ENCODE assay signal across 23 cellular contexts in genomic region chr3:7333125-7333524, GRCh38.
"Had no signal": no experiment of that assay in that cellular context is flagged by ENCODE, and none has a peak within 500 bp of the region (broad histone marks: within the 10 kb centered on the region; RNA-seq: fewer than 3 reads in every experiment).

No MANE protein-coding gene starts in this region.

- H3K4me3 Mint-ChIP-seq: activated CD4-positive, alpha-beta T cell treated with anti-CD3 and anti-CD28 coated beads, Interleukin-2, amount 10 ng/mL, durations not matched to agents 7 days and 5 days; activated CD8-positive, alpha-beta T cell treated with anti-CD3 and anti-CD28 coated beads for 36 hours; activated naive CD4-positive, alpha-beta T cell treated with anti-CD3 and anti-CD28 coated beads, Interleukin-2, amount 50 U/mL, for 24 hours; activated naive CD8-positive, alpha-beta T cell treated with anti-CD3 and anti-CD28 coated beads, Interleukin-2, amount 50 U/mL, for 24 hours; effector memory CD8-positive, alpha-beta T cell; naive thymus-derived CD4-positive, alpha-beta T cell; stimulated activated effector memory CD8-positive, alpha-beta T cell treated with anti-CD3 and anti-CD28 coated beads, Interleukin-12 subunit alpha, Interleukin-12 subunit beta, amount 100 ng/mL, for 72 hours; stimulated activated naive CD8-positive, alpha-beta T cell treated with anti-CD3 and anti-CD28 coated beads, Interleukin-15, Interleukin-2, amounts not matched to agents 100 ng/mL and 50 ng/mL, for 24 hours; type B pancreatic cell had no signal

- DNase-seq: activated CD4-positive, alpha-beta T cell treated with anti-CD3 and anti-CD28 coated beads for 1 hour; activated CD4-positive, alpha-beta T cell treated with anti-CD3 and anti-CD28 coated beads, Interleukin-2, amount 10 ng/mL, durations not matched to agents 7 days and 5 days; activated CD8-positive, alpha-beta T cell treated with anti-CD3 and anti-CD28 coated beads for 36 hours; activated naive CD8-positive, alpha-beta T cell treated with anti-CD3 and anti-CD28 coated beads, Interleukin-2, amount 50 U/mL, for 24 hours; activated T-cell treated with anti-CD3 and anti-CD28 coated beads, Interleukin-2, amount 50 U/mL, for 48 hours; amygdala; caudate nucleus; cortex of kidney; effector memory CD8-positive, alpha-beta T cell; midbrain; naive thymus-derived CD4-positive, alpha-beta T cell; ovary; retina; sigmoid colon; small intestine; stimulated activated CD4-positive, alpha-beta T cell treated with anti-CD3 and anti-CD28 coated beads, Interleukin-4, amount 100 ng/mL, for 24 hours; uterus had no signal

- ATAC-seq: activated CD8-positive, alpha-beta T cell treated with anti-CD3 and anti-CD28 coated beads for 36 hours; activated naive CD8-positive, alpha-beta T cell treated with anti-CD3 and anti-CD28 coated beads, Interleukin-2, amount 50 U/mL, for 24 hours; effector memory CD8-positive, alpha-beta T cell; gastroesophageal sphincter; naive thymus-derived CD4-positive, alpha-beta T cell; stimulated activated effector memory CD8-positive, alpha-beta T cell treated with anti-CD3 and anti-CD28 coated beads, Interleukin-12 subunit alpha, Interleukin-12 subunit beta, amount 100 ng/mL, for 72 hours had no signal

- H3K27me3 Mint-ChIP-seq: activated CD4-positive, alpha-beta T cell treated with anti-CD3 and anti-CD28 coated beads, Interleukin-2, amount 10 ng/mL, durations not matched to agents 7 days and 5 days; activated CD8-positive, alpha-beta T cell treated with anti-CD3 and anti-CD28 coated beads for 36 hours; activated naive CD4-positive, alpha-beta T cell treated with anti-CD3 and anti-CD28 coated beads, Interleukin-2, amount 50 U/mL, for 24 hours; activated naive CD8-positive, alpha-beta T cell treated with anti-CD3 and anti-CD28 coated beads, Interleukin-2, amount 50 U/mL, for 24 hours; effector memory CD8-positive, alpha-beta T cell; stimulated activated naive CD8-positive, alpha-beta T cell treated with anti-CD3 and anti-CD28 coated beads, Interleukin-15, Interleukin-2, amounts not matched to agents 100 ng/mL and 50 ng/mL, for 24 hours; type B pancreatic cell had no signal

- H3K4me1 Mint-ChIP-seq: activated CD4-positive, alpha-beta T cell treated with anti-CD3 and anti-CD28 coated beads, Interleukin-2, amount 10 ng/mL, durations not matched to agents 7 days and 5 days; activated naive CD4-positive, alpha-beta T cell treated with anti-CD3 and anti-CD28 coated beads, Interleukin-2, amount 50 U/mL, for 24 hours; activated naive CD8-positive, alpha-beta T cell treated with anti-CD3 and anti-CD28 coated beads, Interleukin-2, amount 50 U/mL, for 24 hours; naive thymus-derived CD4-positive, alpha-beta T cell; stimulated activated effector memory CD8-positive, alpha-beta T cell treated with anti-CD3 and anti-CD28 coated beads, Interleukin-12 subunit alpha, Interleukin-12 subunit beta, amount 100 ng/mL, for 72 hours had no signal

- H3K36me3 Mint-ChIP-seq: activated naive CD4-positive, alpha-beta T cell treated with anti-CD3 and anti-CD28 coated beads, Interleukin-2, amount 50 U/mL, for 24 hours; stimulated activated effector memory CD8-positive, alpha-beta T cell treated with anti-CD3 and anti-CD28 coated beads, Interleukin-12 subunit alpha, Interleukin-12 subunit beta, amount 100 ng/mL, for 72 hours; type B pancreatic cell had no signal

- H3K27ac Mint-ChIP-seq: activated CD4-positive, alpha-beta T cell treated with anti-CD3 and anti-CD28 coated beads, Interleukin-2, amount 10 ng/mL, durations not matched to agents 7 days and 5 days; activated CD8-positive, alpha-beta T cell treated with anti-CD3 and anti-CD28 coated beads for 36 hours; activated naive CD4-positive, alpha-beta T cell treated with anti-CD3 and anti-CD28 coated beads, Interleukin-2, amount 50 U/mL, for 24 hours; activated naive CD8-positive, alpha-beta T cell treated with anti-CD3 and anti-CD28 coated beads, Interleukin-2, amount 50 U/mL, for 24 hours; activated T-helper 2 cell treated with anti-CD3 and anti-CD28 coated beads, Interferon-gamma antibody, Interleukin-2, Interleukin-4, amounts not matched to agents 10 μg/mL and 5 μg/mL and 100 μg/mL, durations not matched to agents 14 hours and 24 hours and 36 hours; effector memory CD8-positive, alpha-beta T cell; naive thymus-derived CD4-positive, alpha-beta T cell; stimulated activated effector memory CD8-positive, alpha-beta T cell treated with anti-CD3 and anti-CD28 coated beads, Interleukin-12 subunit alpha, Interleukin-12 subunit beta, amount 100 ng/mL, for 72 hours; stimulated activated naive CD8-positive, alpha-beta T cell treated with anti-CD3 and anti-CD28 coated beads, Interleukin-15, Interleukin-2, amounts not matched to agents 100 ng/mL and 50 ng/mL, for 24 hours; type B pancreatic cell had no signal

- H3K9me3 Mint-ChIP-seq: activated naive CD4-positive, alpha-beta T cell treated with anti-CD3 and anti-CD28 coated beads, Interleukin-2, amount 50 U/mL, for 24 hours had no signal
